16 cellular contexts compared by ENCODE assay signal in the genomic region with DNA sequence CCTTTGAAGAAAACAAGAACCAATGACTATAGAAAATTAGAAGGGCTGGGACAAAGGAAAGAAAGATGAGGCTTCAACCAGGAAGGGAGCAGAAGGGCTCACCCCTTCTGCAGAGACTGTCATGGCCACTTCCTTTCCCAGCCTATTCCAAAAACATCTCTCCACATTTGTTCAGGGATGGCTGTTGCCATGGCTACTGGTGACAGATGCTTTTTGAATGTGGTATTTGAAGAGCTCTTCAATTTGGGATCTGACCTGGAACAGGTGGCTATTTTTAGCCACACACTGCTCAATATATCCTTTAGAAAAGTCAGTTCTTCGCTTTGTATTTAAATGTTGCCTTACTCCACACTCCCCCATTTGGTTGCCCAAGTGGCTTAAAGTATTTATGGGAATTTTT.
A peak's percentile ranks its signal among the peaks of the same experiment; 100 is the strongest.
DNase-seq lines count a peak whose midpoint lies in the region; ATAC-seq and TF ChIP-seq lines count a peak whose summit lies in the region.
"Had no signal": no experiment of that assay in that cellular context is flagged by ENCODE, and none has a peak within 500 bp of the region (broad histone marks: within the 10 kb centered on the region; RNA-seq: fewer than 3 reads in every experiment).

No MANE protein-coding gene starts in this region.

- CTCF ChIA-PET in PC-9 (lab: Charles Lee): no interaction called here

- no peaks in the 10 kb centered on the region for H4K20me1 ChIP-seq in PC-9 (ENCODE audit: insufficient read depth)

- H3K79me2 ChIP-seq in PC-9 (ENCODE audit: low read depth): no peaks in the 10 kb centered on the region
- H3K79me2 ChIP-seq: parathyroid adenoma had no signal

- peaks cover 37% of the 10 kb centered on the region for H3K27me3 ChIP-seq in PC-9 (ENCODE audit: insufficient read depth, low read depth)
- H3K27me3 ChIP-seq: brain microvascular endothelial cell had no signal

- POLR2A ChIA-PET in PC-9 (lab: Charles Lee; ENCODE audit: unreplicated experiment): no interaction called here

- H3K4me2 ChIP-seq in PC-9: no peak overlapping the region

- no peaks in the 10 kb centered on the region for H3K9me2 ChIP-seq in PC-9 (ENCODE audit: insufficient read depth)

- peak; percentile 23 for DNase-seq in DMS153 treated with DMSO at 0.1 percent for 48 hours (lab: John Stamatoyannopoulos, UW; ENCODE audit: unreplicated experiment)
- DNase-seq in NCI-H1417 (lab: John Stamatoyannopoulos, UW): peak; percentile 62 to 97 (median 91)
- DNase-seq in NCI-H345 (lab: John Stamatoyannopoulos, UW): peak; percentile 86
- peak; percentile 50 for DNase-seq in cerebellar cortex (ENCODE audit: low spot score)
- no peak for DNase-seq in OCI-M1 (lab: John Stamatoyannopoulos, UW)
- no peak for DNase-seq in left cardiac atrium
- DNase-seq in NCI-H226: no peak
- no peak for DNase-seq in PC-9
- DNase-seq: activated naive CD8-positive, alpha-beta T cell treated with anti-CD3 and anti-CD28 coated beads, Interleukin-2, amount 10 ng/mL, durations not matched to agents 7 days and 5 days; brain microvascular endothelial cell; CD8-positive, alpha-beta memory T cell; foreskin keratinocyte; GDM1; natural killer cell had no signal

- H3F3A ChIP-seq in PC-9 (ENCODE audit: insufficient read depth, low read depth): no peaks in the 10 kb centered on the region

- TF ChIP-seq CTCF in PC-9 (conservative IDR thresholded peaks at IDR 0.05): no peak

- no peak overlapping the region for H3K4me3 ChIP-seq in PC-9

- intact Hi-C loops in left cardiac atrium (cut with DNase I): no loop called here
- intact Hi-C loops in PC-9 (cut with micrococcal nuclease; ENCODE audit: unreplicated experiment): no loop called here

- ATAC-seq in left cardiac atrium: no peak
- ATAC-seq: activated CD4-positive, CD25-positive, alpha-beta regulatory T cell treated with anti-CD3 and anti-CD28 coated beads, Interleukin-2, amount 50 U/mL, for 24 hours; foreskin keratinocyte; natural killer cell had no signal

- H3K27ac ChIP-seq in PC-9: no peak overlapping the region
- H3K27ac ChIP-seq: brain microvascular endothelial cell, foreskin keratinocyte, parathyroid adenoma had no signal

- no peak overlapping the region for H2AFZ ChIP-seq in PC-9
- H2AFZ ChIP-seq: parathyroid adenoma had no signal

- no peaks in the 10 kb centered on the region for H3K4me1 ChIP-seq in PC-9 (replicated peaks; ENCODE audit: insufficient read depth)
- H3K4me1 ChIP-seq: foreskin keratinocyte, parathyroid adenoma had no signal

- BruUV-seq in PC-9 (replicated peaks; lab: Mats Ljungman, UMichigan): no TSS peak

- H3K9me3 ChIP-seq in PC-9 (ENCODE audit: insufficient read depth, low read depth): no peaks in the 10 kb centered on the region

- no peaks in the 10 kb centered on the region for H3K36me3 ChIP-seq in PC-9 (ENCODE audit: low read depth)
- H3K36me3 ChIP-seq: brain microvascular endothelial cell had no signal

Comparison
In these comparisons a context has a peak if more than half of its experiments do, and no peak if none do; other contexts are left out.
1. DNase-seq: peak in DMS153 treated with DMSO at 0.1 percent for 48 hours (single experiment), NCI-H1417 (3 of 3), NCI-H345 (single experiment) and cerebellar cortex (single experiment); none in OCI-M1 (single experiment), left cardiac atrium (single experiment), NCI-H226 (single experiment) and PC-9 (0 of 2).